In genomic region chr12:124663771-124664366, GRCh38 we compare ENCODE assay signal across 19 cellular contexts.
DNase-seq lines count a peak whose midpoint lies in the region; ATAC-seq and TF ChIP-seq lines count a peak whose summit lies in the region.
"Had no signal": no experiment of that assay in that cellular context is flagged by ENCODE, and none has a peak within 500 bp of the region (broad histone marks: within the 10 kb centered on the region; RNA-seq: fewer than 3 reads in every experiment).

No MANE protein-coding gene starts in this region.

- H2AFZ ChIP-seq in IMR-90 (replicated peaks; ENCODE audit: low read length, poor library complexity) = peak overlapping the region; percentile 2
- H2AFZ ChIP-seq in mesenchymal stem cell (ENCODE audit: low read depth, low read length) = no peak overlapping the region

- H3K4me2 ChIP-seq in IMR-90 (ENCODE audit: low read depth, low read length) (no peak overlapping the region), mesenchymal stem cell (ENCODE audit: low read length, poor library complexity, severe bottlenecking) (no peak overlapping the region)

- TF ChIP-seq CTCF in IMR-90 (conservative IDR thresholded peaks at IDR 0.05; ENCODE audit: low read depth, low read length) = no peak
- TF ChIP-seq CTCF in chondrocyte (IDR thresholded peaks at IDR 0.05) = no peak
- TF ChIP-seq CTCF in sigmoid colon (IDR thresholded peaks at IDR 0.05) = no peak
- TF ChIP-seq CTCF in ascending aorta (IDR thresholded peaks at IDR 0.05) = no peak
- TF ChIP-seq CTCF in heart left ventricle (IDR thresholded peaks at IDR 0.05) = no peak
- no peak for TF ChIP-seq CTCF in lower leg skin (IDR thresholded peaks at IDR 0.05)

- no peak overlapping the region for H2BK20ac ChIP-seq in IMR-90 (ENCODE audit: low read depth, low read length)

- H3K9me3 Mint-ChIP-seq in chondrocyte (ENCODE audit: low read depth) = peaks cover 9% of the 10 kb centered on the region
- peaks cover 2% of the 10 kb centered on the region for H3K9me3 Mint-ChIP-seq in activated T-cell treated with anti-CD3 and anti-CD28 coated beads, Interleukin-2, amount 50 U/mL, for 24 hours

- peak overlapping the region; percentile 22 for H3K27ac Mint-ChIP-seq in chondrocyte (ENCODE audit: unreplicated experiment)
- H3K27ac Mint-ChIP-seq in activated T-cell treated with anti-CD3 and anti-CD28 coated beads, Interleukin-2, amount 50 U/mL, for 24 hours = no peak overlapping the region

- peak overlapping the region; percentile 65 to 78 for H2BK12ac ChIP-seq in mesenchymal stem cell (ENCODE audit: low read length in 2 of 2)

- H3K18ac ChIP-seq in IMR-90 (ENCODE audit: low read depth, low read length) (peak overlapping the region; percentile 21; the same call in 1 of the 2 replicates), mesenchymal stem cell (ENCODE audit: low read depth in 1 of 2, low read length in 2 of 2) (peak overlapping the region; percentile 5 to 16)

- dilution Hi-C loops in IMR-90 (cut with HindIII; ENCODE audit: low sequenced_read_pairs, unreplicated experiment) = no loop called here

- H2AK5ac ChIP-seq in IMR-90 (ENCODE audit: low read depth, low read length) = no peak overlapping the region
- no peak overlapping the region for H2AK5ac ChIP-seq in mesenchymal stem cell (ENCODE audit: low read length, severe bottlenecking)

- peaks cover 23% of the 10 kb centered on the region for H3K4me1 Mint-ChIP-seq in chondrocyte (ENCODE audit: low read depth)
- H3K4me1 Mint-ChIP-seq in activated T-cell treated with anti-CD3 and anti-CD28 coated beads, Interleukin-2, amount 50 U/mL, for 24 hours (ENCODE audit: low read depth) = no peaks in the 10 kb centered on the region

- peaks cover 8% of the 10 kb centered on the region for H3K9me3 ChIP-seq in IMR-90 (ENCODE audit: control insufficient read depth, insufficient read depth, low read length)
- peaks cover 17% of the 10 kb centered on the region for H3K9me3 ChIP-seq in mesenchymal stem cell (ENCODE audit: control insufficient read depth, low read length)
- peaks cover 0 to 8% (median under 1%) of the 10 kb centered on the region in 4 donors for H3K9me3 ChIP-seq in sigmoid colon
- peaks cover 0 to 11% of the 10 kb centered on the region in 2 donors for H3K9me3 ChIP-seq in ascending aorta
- H3K9me3 ChIP-seq in heart left ventricle = peaks cover 0 to 12% (median 7%) of the 10 kb centered on the region in 12 donors
- H3K9me3 ChIP-seq: ovary, vagina had no signal

- no peak overlapping the region for H3K4me3 ChIP-seq in IMR-90 (ENCODE audit: insufficient read depth, low read depth, low read length)
- no peak overlapping the region for H3K4me3 ChIP-seq in mesenchymal stem cell (ENCODE audit: insufficient read depth in 1 of 2, low read depth in 1 of 2, low read length in 2 of 2)
- no peak overlapping the region for H3K4me3 ChIP-seq in sigmoid colon
- no peak overlapping the region for H3K4me3 ChIP-seq in ascending aorta
- H3K4me3 ChIP-seq in heart left ventricle = no peak overlapping the region
- H3K4me3 ChIP-seq in lower leg skin (ENCODE audit: low read depth, poor library complexity, severe bottlenecking) = no peak overlapping the region
- H3K4me3 ChIP-seq: coronary artery, ovary, Peyer's patch, vagina had no signal

- H3K4ac ChIP-seq in IMR-90 (ENCODE audit: low read depth, low read length) (peak overlapping the region; percentile 62), mesenchymal stem cell (ENCODE audit: low read depth in 1 of 2, low read length in 2 of 2) (no peak overlapping the region)

- TF ChIP-seq EP300 in sigmoid colon (IDR thresholded peaks at IDR 0.05) = no peak

- H3K27me3 ChIP-seq in IMR-90 (ENCODE audit: control insufficient read depth, insufficient read depth, low read length) (no peaks in the 10 kb centered on the region), mesenchymal stem cell (ENCODE audit: control insufficient read depth in 1 of 2, insufficient read depth in 1 of 2, low read length in 2 of 2) (no peaks in the 10 kb centered on the region), sigmoid colon (no peaks in the 10 kb centered on the region), ascending aorta (no peaks in the 10 kb centered on the region), heart left ventricle (no peaks in the 10 kb centered on the region)
- H3K27me3 ChIP-seq: ovary, Peyer's patch, vagina had no signal

- no peak for TF ChIP-seq RAD21 in IMR-90 (IDR thresholded peaks at IDR 0.05; ENCODE audit: low read length)

- H3K14ac ChIP-seq in IMR-90 (replicated peaks; ENCODE audit: low read depth, low read length) (0 out of 2 replicates have a peak overlapping the region, but pooled peaks have one; percentile 3), mesenchymal stem cell (ENCODE audit: low read length in 2 of 2) (peak overlapping the region in 1 of 2 experiments; percentile 14)

- H2BK5ac ChIP-seq in IMR-90 (ENCODE audit: low read depth, low read length, poor library complexity, severe bottlenecking) = no peak overlapping the region
- no peak overlapping the region for H2BK5ac ChIP-seq in mesenchymal stem cell (ENCODE audit: low read depth, low read length, poor library complexity, severe bottlenecking)

- H2BK120ac ChIP-seq in IMR-90 (ENCODE audit: low read depth, low read length) = peak overlapping the region; percentile 58
- peak overlapping the region; percentile 43 for H2BK120ac ChIP-seq in mesenchymal stem cell (ENCODE audit: low read depth, low read length)

- DNase-seq in IMR-90 (no peak), chondrocyte (ENCODE audit: low spot score) (no peak), mesenchymal stem cell (peak; percentile 36), sigmoid colon (peak; percentile 71), ascending aorta (ENCODE audit: low spot score in 2 of 2) (no peak), heart left ventricle (no peak), lower leg skin (ENCODE audit: low spot score in 2 of 2) (no peak)
- no peak for DNase-seq in activated T-cell treated with anti-CD3 and anti-CD28 coated beads, Interleukin-2, amount 50 U/mL, for 24 hours
- DNase-seq: activated CD4-positive, alpha-beta T cell treated with anti-CD3 and anti-CD28 coated beads, Interleukin-2, amount 50 U/mL, for 48 hours; KBM-7; NCI-H1048; NCI-H82; ovary; stimulated activated naive CD4-positive, alpha-beta T cell treated with Interleukin-2 at 50 U/mL for 16 hours had no signal

- H4K8ac ChIP-seq in IMR-90 (ENCODE audit: low read depth in 2 of 2, low read length in 2 of 2) (no peak overlapping the region; a peak in 2 of 4 replicates), mesenchymal stem cell (ENCODE audit: low read length) (peak overlapping the region; percentile 8)

- ATAC-seq in IMR-90 (ENCODE audit: low read depth) = no peak
- no peak for ATAC-seq in heart left ventricle
- ATAC-seq: esophagus mucosa had no signal

- H4K5ac ChIP-seq in IMR-90 (ENCODE audit: low read depth, low read length) = 0 out of 2 replicates have a peak overlapping the region, but pooled peaks have one; percentile 4

- H3K9me1 ChIP-seq in IMR-90 (ENCODE audit: insufficient read depth, low read length) = peaks cover 3% of the 10 kb centered on the region; the same call in 1 of the 2 replicates

- H3K9ac ChIP-seq in IMR-90 (ENCODE audit: low read depth, low read length) = no peak overlapping the region
- no peak overlapping the region for H3K9ac ChIP-seq in mesenchymal stem cell (ENCODE audit: low read length)

- H3K27ac ChIP-seq in IMR-90 (ENCODE audit: insufficient read depth, low read length) (no peak overlapping the region), mesenchymal stem cell (ENCODE audit: low read length, poor library complexity, severe bottlenecking) (peak overlapping the region; percentile 3), sigmoid colon (peak overlapping the region in 2 of 4 donors; percentile 39 to 42), ascending aorta (no peak overlapping the region), heart left ventricle (peak overlapping the region in 1 of 12 donors; percentile 24)
- H3K27ac ChIP-seq: HL-60, ovary, Peyer's patch, vagina had no signal

- H3K79me1 ChIP-seq in IMR-90 (ENCODE audit: low read depth in 1 of 2, low read length in 2 of 2) (no peaks in the 10 kb centered on the region), mesenchymal stem cell (replicated peaks; ENCODE audit: low read length, poor library complexity, severe bottlenecking) (no peaks in the 10 kb centered on the region)

- H2BK15ac ChIP-seq in IMR-90 (ENCODE audit: low read depth, low read length) = no peak overlapping the region; the same call in 2 of the 3 replicates
- peak overlapping the region; percentile 63 for H2BK15ac ChIP-seq in mesenchymal stem cell (ENCODE audit: low read depth, poor library complexity, severe bottlenecking)

- in situ Hi-C loops in IMR-90 (cut with MboI; ENCODE audit: low sequenced_read_pairs) = no loop called here

- H3K36me3 Mint-ChIP-seq in chondrocyte (ENCODE audit: low read depth) = no peaks in the 10 kb centered on the region
- H3K36me3 Mint-ChIP-seq in activated T-cell treated with anti-CD3 and anti-CD28 coated beads, Interleukin-2, amount 50 U/mL, for 24 hours (ENCODE audit: low read depth) = no peaks in the 10 kb centered on the region

- H2AK9ac ChIP-seq in IMR-90 (replicated peaks; ENCODE audit: low read depth, low read length, poor library complexity) = no peak overlapping the region

- H4K91ac ChIP-seq in IMR-90 (ENCODE audit: insufficient read depth, low read depth, low read length) = no peak overlapping the region
- H4K91ac ChIP-seq in mesenchymal stem cell (ENCODE audit: low read length) = peak overlapping the region; percentile 23

- CTCF ChIA-PET in IMR-90 (lab: Yijun Ruan, JAX) = no interaction called here

- H3K56ac ChIP-seq in IMR-90 (ENCODE audit: extremely low read depth, insufficient read depth, low read length) = no peak overlapping the region

- H4K20me1 ChIP-seq in IMR-90 (ENCODE audit: insufficient read depth, low read length) = no peaks in the 10 kb centered on the region

- intact Hi-C loops in IMR-90 (cut with micrococcal nuclease) (loop anchor here (1.0 kb wide), 1 partner anchor 31 kb away; no protein-coding TSS in a partner anchor), sigmoid colon (cut with DNase I) (no loop called here), ascending aorta (cut with DNase I) (loop anchor here (5.0 kb wide), 1 partner anchor 48 kb away; no protein-coding TSS in a partner anchor), heart left ventricle (cut with DNase I) (no loop called here), lower leg skin (cut with DNase I; ENCODE audit: low total_unique reads) (no loop called here)

- H3K36me3 ChIP-seq in IMR-90 (ENCODE audit: control insufficient read depth, insufficient read depth, low read length) = no peaks in the 10 kb centered on the region
- no peaks in the 10 kb centered on the region for H3K36me3 ChIP-seq in mesenchymal stem cell (ENCODE audit: control insufficient read depth in 1 of 2, insufficient read depth in 2 of 2, low read depth in 1 of 2, low read length in 2 of 2)
- H3K36me3 ChIP-seq in sigmoid colon = no peaks in the 10 kb centered on the region
- H3K36me3 ChIP-seq in ascending aorta = no peaks in the 10 kb centered on the region
- no peaks in the 10 kb centered on the region for H3K36me3 ChIP-seq in heart left ventricle
- H3K36me3 ChIP-seq: ovary, Peyer's patch, vagina had no signal

- no peaks in the 10 kb centered on the region for H3K27me3 Mint-ChIP-seq in chondrocyte (ENCODE audit: low read depth)
- no peaks in the 10 kb centered on the region for H3K27me3 Mint-ChIP-seq in activated T-cell treated with anti-CD3 and anti-CD28 coated beads, Interleukin-2, amount 50 U/mL, for 24 hours

- 65% methylated on average over 14 of the region's 19 CpGs; no CpG with 5 or more reads in 1 of the 2 experiments for WGBS in IMR-90 (ENCODE audit: extremely low coverage in 2 of 2, insufficient read length in 1 of 2), 2 experiments
- WGBS in mesenchymal stem cell = 77% methylated on average over 19 of the region's 19 CpGs
- WGBS in sigmoid colon, 2 donors = 80 to 81% methylated on average over 19 of the region's 19 CpGs
- WGBS in heart left ventricle, 4 donors = 64 to 75% (median 68%) methylated on average over 13 to 19 of the region's 19 CpGs
- 90 to 91% methylated on average over 17 to 19 of the region's 19 CpGs for WGBS in lower leg skin, 2 donors

- POLR2A ChIA-PET in IMR-90 (lab: Charles Lee; ENCODE audit: unreplicated experiment) = no interaction called here

- no peak overlapping the region for H3K4me3 Mint-ChIP-seq in chondrocyte (ENCODE audit: unreplicated experiment)
- H3K4me3 Mint-ChIP-seq in activated T-cell treated with anti-CD3 and anti-CD28 coated beads, Interleukin-2, amount 50 U/mL, for 24 hours = no peak overlapping the region

- no TSS peak for BruUV-seq in IMR-90 (replicated peaks; lab: Mats Ljungman, UMichigan)

- H3K4me1 ChIP-seq in IMR-90 (ENCODE audit: control insufficient read depth, insufficient read depth, low read length) (peaks cover 8% of the 10 kb centered on the region), mesenchymal stem cell (ENCODE audit: control insufficient read depth, insufficient read depth, low read depth, low read length) (peaks cover 18% of the 10 kb centered on the region), sigmoid colon (peaks cover 0 to 19% (median 0%) of the 10 kb centered on the region in 4 donors), ascending aorta (peaks cover 0 to 15% of the 10 kb centered on the region in 2 donors), heart left ventricle (peaks cover 0 to 26% (median 5%) of the 10 kb centered on the region in 12 donors)
- H3K4me1 ChIP-seq: Peyer's patch, vagina had no signal

- H3K23ac ChIP-seq in IMR-90 (ENCODE audit: low read depth, low read length) (no peak overlapping the region), mesenchymal stem cell (ENCODE audit: low read length in 2 of 2) (no peak overlapping the region)

- TF ChIP-seq POLR2A in IMR-90 (IDR thresholded peaks at IDR 0.05; ENCODE audit: low read depth, low read length) (no peak), sigmoid colon (IDR thresholded peaks at IDR 0.05) (no peak), heart left ventricle (IDR thresholded peaks at IDR 0.05) (no peak), lower leg skin (IDR thresholded peaks at IDR 0.05) (no peak)

Comparison
In these comparisons a context has a peak if more than half of its experiments do, and no peak if none do; other contexts are left out.
1. DNase-seq: peak in mesenchymal stem cell (single experiment) and sigmoid colon (single experiment); none in IMR-90 (single experiment), chondrocyte (single experiment), activated T-cell treated with anti-CD3 and anti-CD28 coated beads, Interleukin-2, amount 50 U/mL, for 24 hours (single experiment), ascending aorta (0 of 2), heart left ventricle (0 of 5) and lower leg skin (0 of 2).
2. intact Hi-C loops: an anchor here in IMR-90 (1.0 kb wide) and ascending aorta (5.0 kb wide); none called in sigmoid colon, heart left ventricle and lower leg skin.